In the genomic region with DNA sequence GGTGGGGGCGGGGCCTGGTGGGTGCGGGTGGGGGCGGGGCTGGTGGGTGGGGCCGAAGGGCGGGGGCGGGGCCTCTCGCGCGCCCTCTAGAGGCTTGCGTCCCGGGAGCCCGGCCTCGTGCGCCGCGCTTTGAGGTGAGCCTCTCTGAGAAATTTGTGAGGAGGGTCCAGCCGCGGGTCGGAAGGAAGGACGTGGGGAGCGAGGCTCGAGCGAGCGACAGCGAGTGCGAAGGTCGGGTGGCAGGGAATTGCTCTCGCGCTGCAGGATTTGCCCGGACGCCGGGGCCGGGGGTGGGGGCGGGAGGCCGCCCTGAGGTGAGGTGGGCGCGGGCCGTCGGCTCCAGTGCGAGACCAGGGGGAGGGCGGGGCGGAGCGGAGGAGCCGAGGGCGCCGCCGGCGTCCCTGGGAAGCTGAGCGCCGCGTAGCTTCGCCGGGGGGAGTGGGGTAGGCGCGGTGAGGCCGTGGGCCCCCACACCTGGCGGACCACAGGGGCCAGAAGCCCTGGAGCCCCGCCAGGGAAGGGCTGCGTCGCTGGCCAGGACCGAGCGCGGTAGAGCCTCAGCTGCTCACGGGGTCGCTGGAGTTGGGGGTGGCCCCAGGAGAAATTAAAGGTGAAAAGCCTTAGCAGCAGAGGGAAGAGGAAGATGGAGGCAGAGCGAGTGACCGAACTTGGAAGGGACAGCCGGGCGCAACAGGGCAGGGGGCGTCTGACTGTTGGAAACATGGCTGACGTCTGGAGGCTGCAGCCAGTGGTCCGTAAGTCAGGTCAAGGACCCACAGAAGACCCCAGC, we compare ENCODE assay signal across 8 cellular contexts. TPM values are rescaled to one million over a fixed set of nuclear protein-coding genes. Genes with fewer than 3 reads are reported as not detected.
DNase-seq lines count a peak whose midpoint lies in the region; ATAC-seq and TF ChIP-seq lines count a peak whose summit lies in the region.

No MANE protein-coding gene starts in this region.

- POLR2A ChIA-PET in CD8-positive, alpha-beta T cell (lab: Charles Lee), result interaction anchor here (1.0 to 1.7 kb wide), 2 partner anchors 11 to 408 kb away, joined by 3 to 4 read pairs; no protein-coding TSS in a partner anchor
- POLR2A ChIA-PET in Panc1 (lab: Charles Lee), result no interaction called here

- no peaks in the 10 kb centered on the region for H3K9me3 ChIP-seq in CD8-positive, alpha-beta T cell (ENCODE audit: low read length)
- H3K9me3 ChIP-seq in Panc1 (ENCODE audit: control insufficient read depth, insufficient read depth, low read depth, low read length), result no peaks in the 10 kb centered on the region
- H3K9me3 ChIP-seq in mononuclear cell (ENCODE audit: low read depth, low read length), result no peaks in the 10 kb centered on the region
- H3K9me3 ChIP-seq in aorta (ENCODE audit: control insufficient read depth, low read length), result no peaks in the 10 kb centered on the region

- CTCF ChIA-PET in CD8-positive, alpha-beta T cell (lab: Charles Lee), result interaction anchor here (0.8 to 2.0 kb wide), 3 partner anchors 76 to 208 kb away, joined by 3 to 6 read pairs (median 4); no protein-coding TSS in a partner anchor
- CTCF ChIA-PET in Panc1 (lab: Charles Lee), result no interaction called here

- 4 to 5% methylated on average over 42 to 72 of the region's 72 CpGs for WGBS in aorta, 2 donors

- H3K27ac ChIP-seq in CD8-positive, alpha-beta T cell (ENCODE audit: low read depth, low read length), result peak overlapping the region; percentile 35
- H3K27ac ChIP-seq in Panc1 (ENCODE audit: low read length), result peak overlapping the region; percentile 74
- peak overlapping the region; percentile 9 to 20 for H3K27ac ChIP-seq in aorta (ENCODE audit: low read depth in 1 of 2, low read length in 2 of 2)

- H3K27ac Mint-ChIP-seq in CD8-positive, alpha-beta T cell, result peak overlapping the region; percentile 91
- peak overlapping the region; percentile 83 for H3K27ac Mint-ChIP-seq in dendritic cell treated with granulocyte-macrophage colony-stimulating factor and Interleukin-4, amounts not matched to agents 40 ng/mL and 50 ng/mL, for 4 days

- BruUV-seq in Panc1 (replicated peaks; lab: Mats Ljungman, UMichigan), result no TSS peak

- no peaks in the 10 kb centered on the region for H3K36me3 ChIP-seq in CD8-positive, alpha-beta T cell (ENCODE audit: insufficient read depth, low read length)
- H3K36me3 ChIP-seq in Panc1 (ENCODE audit: control insufficient read depth, insufficient read depth, low read length), result peaks cover 3% of the 10 kb centered on the region; the same call in 1 of the 2 replicates
- peaks cover 0 to 2% of the 10 kb centered on the region in 2 donors for H3K36me3 ChIP-seq in aorta (ENCODE audit: control insufficient read depth in 1 of 2, insufficient read depth in 2 of 2, low read length in 1 of 2)

- no peaks in the 10 kb centered on the region for H3K27me3 Mint-ChIP-seq in CD8-positive, alpha-beta T cell (ENCODE audit: low read depth)
- H3K27me3 Mint-ChIP-seq in dendritic cell treated with granulocyte-macrophage colony-stimulating factor and Interleukin-4, amounts not matched to agents 40 ng/mL and 50 ng/mL, for 4 days, result peaks cover 2% of the 10 kb centered on the region

- in situ Hi-C loops in Panc1 (cut with HindIII; ENCODE audit: low pct_unique_long_range_greater_than_20kb, low sequenced_read_pairs), result no loop called here

- no peaks in the 10 kb centered on the region for H3K27me3 ChIP-seq in CD8-positive, alpha-beta T cell (ENCODE audit: insufficient read depth, low read length)
- no peaks in the 10 kb centered on the region for H3K27me3 ChIP-seq in Panc1 (ENCODE audit: control insufficient read depth, insufficient read depth, low read length)
- H3K27me3 ChIP-seq in mononuclear cell (ENCODE audit: insufficient read depth, low read length), result no peaks in the 10 kb centered on the region
- no peaks in the 10 kb centered on the region for H3K27me3 ChIP-seq in aorta (ENCODE audit: control insufficient read depth in 1 of 2, insufficient read depth in 2 of 2, low read length in 1 of 2)

- H3K36me3 Mint-ChIP-seq in CD8-positive, alpha-beta T cell, result peaks cover 28% of the 10 kb centered on the region
- H3K36me3 Mint-ChIP-seq in dendritic cell treated with granulocyte-macrophage colony-stimulating factor and Interleukin-4, amounts not matched to agents 40 ng/mL and 50 ng/mL, for 4 days (ENCODE audit: low read depth), result peaks cover 57% of the 10 kb centered on the region

- peaks cover 55% of the 10 kb centered on the region for H3K4me1 Mint-ChIP-seq in CD8-positive, alpha-beta T cell (ENCODE audit: low read depth)
- peaks cover 52% of the 10 kb centered on the region for H3K4me1 Mint-ChIP-seq in dendritic cell treated with granulocyte-macrophage colony-stimulating factor and Interleukin-4, amounts not matched to agents 40 ng/mL and 50 ng/mL, for 4 days (ENCODE audit: low read depth)

- no peaks in the 10 kb centered on the region for H3K9me3 Mint-ChIP-seq in CD8-positive, alpha-beta T cell
- no peaks in the 10 kb centered on the region for H3K9me3 Mint-ChIP-seq in dendritic cell treated with granulocyte-macrophage colony-stimulating factor and Interleukin-4, amounts not matched to agents 40 ng/mL and 50 ng/mL, for 4 days

- peaks cover 25% of the 10 kb centered on the region for H3K4me1 ChIP-seq in CD8-positive, alpha-beta T cell (ENCODE audit: insufficient read depth, low read length)
- H3K4me1 ChIP-seq in Panc1 (ENCODE audit: control insufficient read depth, insufficient read depth, low read length) (peaks cover 11% of the 10 kb centered on the region), mononuclear cell (ENCODE audit: insufficient read depth, low read length) (peaks cover 29% of the 10 kb centered on the region), aorta (ENCODE audit: control insufficient read depth in 1 of 2, insufficient read depth in 2 of 2, low read length in 2 of 2) (peaks cover 0 to 3% of the 10 kb centered on the region in 2 donors)

- H3K4me3 Mint-ChIP-seq in CD8-positive, alpha-beta T cell, result peak overlapping the region; percentile 93
- peak overlapping the region; percentile 85 for H3K4me3 Mint-ChIP-seq in dendritic cell treated with granulocyte-macrophage colony-stimulating factor and Interleukin-4, amounts not matched to agents 40 ng/mL and 50 ng/mL, for 4 days

- ATAC-seq in CD8-positive, alpha-beta T cell, result peak; percentile 39
- ATAC-seq in GM19023 (IDR thresholded peaks at IDR 0.05; ENCODE audit: unreplicated experiment), result peak; percentile 22
- peak; percentile 23 for ATAC-seq in HG03196 (IDR thresholded peaks at IDR 0.05; ENCODE audit: unreplicated experiment)
- peak; percentile 43 for ATAC-seq in Panc1
- peak; percentile 53 for ATAC-seq in aorta (ENCODE audit: low FRiP score)

- H3K4me3 ChIP-seq in CD8-positive, alpha-beta T cell (ENCODE audit: low read depth, low read length), result peak overlapping the region; percentile 71
- H3K4me3 ChIP-seq in Panc1 (ENCODE audit: low read depth in 2 of 2, low read length in 2 of 2) (peak overlapping the region; percentile 55 to 63), mononuclear cell (ENCODE audit: low read length) (peak overlapping the region; percentile 32), aorta (ENCODE audit: low read length in 2 of 2) (peak overlapping the region; percentile 27 to 28)

- DNase-seq in CD8-positive, alpha-beta T cell, result no peak
- DNase-seq in Panc1 (ENCODE audit: low read depth, low spot score) (no peak), aorta (peak in 1 of 2 donors; percentile 74)
- no peak for DNase-seq in activated CD4-positive, alpha-beta T cell treated with anti-CD3 and anti-CD28 coated beads, Interleukin-2, amount 50 U/mL, for 1 hour

- peak; percentile 59 for TF ChIP-seq CTCF in CD8-positive, alpha-beta T cell (IDR thresholded peaks at IDR 0.05)
- TF ChIP-seq CTCF in Panc1 (IDR thresholded peaks at IDR 0.05), result peak; percentile 72

- intact Hi-C loops in CD8-positive, alpha-beta T cell (cut with DNase I, micrococcal nuclease), result loop anchor here (1.0 to 5.0 kb wide), 8 partner anchors 45 to 587 kb away; a partner anchor contains a TSS
- intact Hi-C loops in Panc1 (cut with micrococcal nuclease; ENCODE audit: unreplicated experiment) (no loop called here), aorta (cut with DNase I) (loop anchor here in 1 of 2 donors (5.0 kb wide), 3 partner anchors 58 to 257 kb away; a partner anchor contains a TSS)
- intact Hi-C loops in dendritic cell treated with granulocyte-macrophage colony-stimulating factor and Interleukin-4, amounts not matched to agents 40 ng/mL and 50 ng/mL, for 4 days (cut with micrococcal nuclease), result loop anchor here (2.0 kb wide), 2 partner anchors 45 to 95 kb away; a partner anchor contains a TSS

RNA-seq across cellular contexts. Expression of a gene that starts 0.8 kb away (rescaled TPM):
- 10 to 100 TPM; 22.5 to 22.6 TPM for total RNA-seq in CD8-positive, alpha-beta T cell
- 111 TPM for total RNA-seq in Panc1 (2021; ENCODE audit: unreplicated experiment)
- polyA plus RNA-seq in Panc1 (2012; ENCODE audit: insufficient read length), result 86.2 TPM
- 9.6 TPM for total RNA-seq in mononuclear cell
- 10 to 100 TPM; 60.2 to 85.2 TPM for total RNA-seq in aorta
- polyA plus RNA-seq in aorta, result 10 to 100 TPM in 1 of 2 donors, 1 to 10 TPM in 1; 9.3 to 52.0 TPM

RNA-seq across cellular contexts. Expression of a gene that starts 45.1 kb away (rescaled TPM):
- total RNA-seq in CD8-positive, alpha-beta T cell, result 1 to 10 TPM; 6.5 to 6.7 TPM
- total RNA-seq in Panc1 (2021; ENCODE audit: unreplicated experiment), result 0.26 TPM
- polyA plus RNA-seq in Panc1 (2012; ENCODE audit: insufficient read length), result 0.50 TPM
- total RNA-seq in mononuclear cell, result 1.7 TPM
- 10 to 100 TPM in 1 of 2 donors, 1 to 10 TPM in 1; 5.2 to 12.4 TPM for total RNA-seq in aorta
- 10 to 100 TPM in 1 of 2 donors, 1 to 10 TPM in 1; 2.4 to 47.9 TPM for polyA plus RNA-seq in aorta

RNA-seq across cellular contexts. Expression of a gene that starts 56.1 kb away (rescaled TPM):
- total RNA-seq in CD8-positive, alpha-beta T cell, result 10 to 100 TPM; 90.1 to 97.7 TPM
- total RNA-seq in Panc1 (2021; ENCODE audit: unreplicated experiment) (95.0 TPM), mononuclear cell (38.8 TPM), aorta (100 to 1,000 TPM in 1 of 2 donors, 10 to 100 TPM in 1; 73.0 to 111 TPM)
- polyA plus RNA-seq in Panc1 (2012; ENCODE audit: insufficient read length), result 45.3 TPM
- polyA plus RNA-seq in aorta, result 10 to 100 TPM; 14.7 to 61.1 TPM

RNA-seq across cellular contexts. Expression of a gene that starts 56.8 kb away (rescaled TPM):
- 10 to 100 TPM; 10.8 to 13.6 TPM for total RNA-seq in CD8-positive, alpha-beta T cell
- total RNA-seq in Panc1 (2021; ENCODE audit: unreplicated experiment) (10.7 TPM), mononuclear cell (19.7 TPM), aorta (10 to 100 TPM in 1 of 2 donors, 1 to 10 TPM in 1; 7.7 to 11.3 TPM)
- 10.1 TPM for polyA plus RNA-seq in Panc1 (2012; ENCODE audit: insufficient read length)
- polyA plus RNA-seq in aorta, result 10 to 100 TPM; 15.7 to 16.7 TPM

Comparison
In these comparisons a context has a peak if more than half of its experiments do, and no peak if none do; other contexts are left out.
1. H3K27ac ChIP-seq: peak in every context shown above with its lines; median percentile 74 in Panc1; 35 in CD8-positive, alpha-beta T cell; 14 in aorta.